1 cellular context compared by ENCODE assay signal in genomic region chr12:19273482-19274330, GRCh38.
TF ChIP-seq lines count a peak whose summit lies in the region.

No MANE protein-coding gene starts in this region.

TF ChIP-seq in A549, 52 proteins besides CTCF, POLR2A, EP300 and RAD21 (continued from another document):
- TF ChIP-seq FOSL2 (IDR thresholded peaks at IDR 0.05): no peak
- peak; percentile 46; the same call in 1 of the 2 replicates for TF ChIP-seq FOSL2 (CRISPR knock-in tag; IDR thresholded peaks at IDR 0.05)
- TF ChIP-seq USF2 (IDR thresholded peaks at IDR 0.05): no peak
- TF ChIP-seq RFX5 (IDR thresholded peaks at IDR 0.05): no peak
- TF ChIP-seq JUN (IDR thresholded peaks at IDR 0.05): no peak
- TF ChIP-seq JUNB (IDR thresholded peaks at IDR 0.05): 0 out of 2 replicates have a peak, but pooled peaks have one; percentile 22
- TF ChIP-seq GATA3 (IDR thresholded peaks at IDR 0.05; ENCODE audit: borderline replicate concordance): peak; percentile 79; the same call in 1 of the 2 replicates
